ENCODE assay signal across 8 cellular contexts in genomic region chr19:47315125-47315821, GRCh38. TPM values are rescaled to one million over a fixed set of nuclear protein-coding genes. Genes with fewer than 3 reads are reported as not detected.
DNase-seq lines count a peak whose midpoint lies in the region; ATAC-seq and TF ChIP-seq lines count a peak whose summit lies in the region.

No MANE protein-coding gene starts in this region.

- TF ChIP-seq CTCF in fibroblast of lung (conservative IDR thresholded peaks at IDR 0.05 in 1 of 2, IDR thresholded peaks at IDR 0.05 in 1 of 2; ENCODE audit: low read depth in 1 of 2, low read length in 2 of 2), result no peak
- no peak for TF ChIP-seq CTCF in osteocyte (IDR thresholded peaks at IDR 0.05)
- TF ChIP-seq CTCF in WERI-Rb-1 (IDR thresholded peaks at IDR 0.05; ENCODE audit: low read depth, low read length), result no peak

- peaks cover 12% of the 10 kb centered on the region for H3K4me1 Mint-ChIP-seq in osteocyte (ENCODE audit: unreplicated experiment)

- peak; percentile 62 for DNase-seq in activated CD4-positive, alpha-beta T cell treated with anti-CD3 and anti-CD28 coated beads for 48 hours
- DNase-seq in activated CD4-positive, alpha-beta T cell treated with anti-CD3 and anti-CD28 coated beads for 1 hour, result no peak
- DNase-seq in SKM-1 (lab: John Stamatoyannopoulos, UW; ENCODE audit: unreplicated experiment), result peak; percentile 42
- DNase-seq in fibroblast of lung (ENCODE audit: low read depth in 2 of 2), result peak; percentile 86 to 99
- DNase-seq in osteocyte (ENCODE audit: extremely low spot score, unreplicated experiment), result no peak
- DNase-seq in WERI-Rb-1, result no peak

- no peaks in the 10 kb centered on the region for H3K36me3 Mint-ChIP-seq in osteocyte (ENCODE audit: unreplicated experiment)

- H3K27me3 ChIP-seq in fibroblast of lung (ENCODE audit: control insufficient read depth, insufficient read depth, low read length) (no peaks in the 10 kb centered on the region), WERI-Rb-1 (ENCODE audit: insufficient read depth, low read depth, severe bottlenecking) (no peaks in the 10 kb centered on the region)

- H3K9me3 ChIP-seq in fibroblast of lung (ENCODE audit: control insufficient read depth, insufficient read depth, low read depth, low read length), result no peaks in the 10 kb centered on the region
- H3K9me3 ChIP-seq in WERI-Rb-1 (ENCODE audit: severe bottlenecking), result no peaks in the 10 kb centered on the region

- H3K4me1 ChIP-seq in fibroblast of lung (ENCODE audit: control insufficient read depth, extremely low read depth, insufficient read depth, low read length), result peaks cover 2% of the 10 kb centered on the region

- H3K36me3 ChIP-seq in fibroblast of lung (ENCODE audit: control insufficient read depth, insufficient read depth, low read length), result no peaks in the 10 kb centered on the region
- H3K36me3 ChIP-seq in WERI-Rb-1, result no peaks in the 10 kb centered on the region

- no peaks in the 10 kb centered on the region for H3K27me3 Mint-ChIP-seq in osteocyte (ENCODE audit: unreplicated experiment)

- H3K27ac ChIP-seq in fibroblast of lung (ENCODE audit: insufficient read depth, low read length), result peak overlapping the region; percentile 57
- H3K27ac ChIP-seq in WERI-Rb-1, result no peak overlapping the region

- H3K27ac Mint-ChIP-seq in osteocyte (ENCODE audit: unreplicated experiment), result peak overlapping the region; percentile 73

- H3K9me3 Mint-ChIP-seq in osteocyte (ENCODE audit: unreplicated experiment), result no peaks in the 10 kb centered on the region

- ATAC-seq in HG03565 (IDR thresholded peaks at IDR 0.05; ENCODE audit: unreplicated experiment), result no peak
- ATAC-seq in HG03135 (IDR thresholded peaks at IDR 0.05; ENCODE audit: unreplicated experiment), result no peak

- no peak overlapping the region for H2AFZ ChIP-seq in fibroblast of lung (ENCODE audit: low read length)

- H3K4me2 ChIP-seq in fibroblast of lung (ENCODE audit: extremely low read depth, insufficient read depth, low read length), result peak overlapping the region; percentile 54

- H3K79me2 ChIP-seq in fibroblast of lung (ENCODE audit: control insufficient read depth, insufficient read depth, low read length), result no peaks in the 10 kb centered on the region

- H3K4me3 ChIP-seq in fibroblast of lung (replicated peaks in 1 of 4; ENCODE audit: control extremely low read depth in 1 of 4, insufficient read depth in 1 of 4, low read depth in 3 of 4, low read length in 4 of 4), result no peak overlapping the region
- no peak overlapping the region for H3K4me3 ChIP-seq in WERI-Rb-1 (ENCODE audit: low read depth, low read length)

- no peak overlapping the region for H3K9ac ChIP-seq in fibroblast of lung (ENCODE audit: insufficient read depth, low read length)

- H3K4me3 Mint-ChIP-seq in osteocyte (ENCODE audit: unreplicated experiment), result no peak overlapping the region

- no peaks in the 10 kb centered on the region for H4K20me1 ChIP-seq in fibroblast of lung (ENCODE audit: control insufficient read depth, extremely low read depth, insufficient read depth, low read length)

RNA-seq across cellular contexts. Expression of gene C5AR1, which starts 5.6 kb away (rescaled TPM):
- total RNA-seq in fibroblast of lung (under 0.01 and 0.33 TPM in 2 replicates), osteocyte (0.48 and 0.65 TPM in 2 replicates)
- polyA plus RNA-seq in fibroblast of lung, result 0.73 and 0.81 TPM in 2 replicates
- polyA plus RNA-seq in fibroblast of lung (2012), result 0.46 and 0.72 TPM in 2 replicates
- 0.71 TPM in 1 of 2 replicates, not detected in the other for polyA minus RNA-seq in fibroblast of lung (ENCODE audit: low replicate concordance)

RNA-seq across cellular contexts. Expression of gene C5AR2, which starts 16.7 kb away (rescaled TPM):
- total RNA-seq in fibroblast of lung (under 0.01 TPM in 1 of 2 replicates, not detected in the other), osteocyte (0.08 TPM in 1 of 2 replicates, not detected in the other)
- polyA plus RNA-seq in fibroblast of lung, result 0.02 and 0.08 TPM in 2 replicates
- 0.03 TPM in 1 of 2 replicates, not detected in the other for polyA plus RNA-seq in fibroblast of lung (2012)
- polyA minus RNA-seq in fibroblast of lung (ENCODE audit: low replicate concordance), result 0.07 TPM in 1 of 2 replicates, not detected in the other

RNA-seq across cellular contexts. Expression of gene DHX34, which starts 33.8 kb away (rescaled TPM):
- total RNA-seq in fibroblast of lung, result 7.2 and 8.3 TPM in 2 replicates
- 2.6 and 5.6 TPM in 2 replicates for polyA plus RNA-seq in fibroblast of lung
- 4.4 and 10.3 TPM in 2 replicates for polyA plus RNA-seq in fibroblast of lung (2012)
- 7.3 and 13.2 TPM in 2 replicates for polyA minus RNA-seq in fibroblast of lung (ENCODE audit: low replicate concordance)
- total RNA-seq in osteocyte, result 17.5 and 19.2 TPM in 2 replicates

RNA-seq across cellular contexts. Expression of gene INAFM1, which starts 40.6 kb away (rescaled TPM):
- total RNA-seq in fibroblast of lung (1.8 and 3.6 TPM in 2 replicates), osteocyte (16.7 and 17.4 TPM in 2 replicates)
- polyA plus RNA-seq in fibroblast of lung, result 1.9 and 2.0 TPM in 2 replicates
- 17.9 and 20.4 TPM in 2 replicates for polyA plus RNA-seq in fibroblast of lung (2012)
- 2.7 and 5.7 TPM in 2 replicates for polyA minus RNA-seq in fibroblast of lung (ENCODE audit: low replicate concordance)

RNA-seq across cellular contexts. Expression of gene CCDC9, which starts 58.9 kb away (rescaled TPM):
- 8.0 and 8.1 TPM in 2 replicates for total RNA-seq in fibroblast of lung
- 5.4 and 7.2 TPM in 2 replicates for polyA plus RNA-seq in fibroblast of lung
- polyA plus RNA-seq in fibroblast of lung (2012), result 20.0 and 24.8 TPM in 2 replicates
- polyA minus RNA-seq in fibroblast of lung (ENCODE audit: low replicate concordance), result 2.1 and 29.6 TPM in 2 replicates
- total RNA-seq in osteocyte, result 34.6 and 35.1 TPM in 2 replicates

Comparison
In these comparisons a context has a peak if more than half of its experiments do, and no peak if none do; other contexts are left out.
1. DNase-seq: peak in activated CD4-positive, alpha-beta T cell treated with anti-CD3 and anti-CD28 coated beads for 48 hours (single experiment), SKM-1 (single experiment) and fibroblast of lung (2 of 2); none in activated CD4-positive, alpha-beta T cell treated with anti-CD3 and anti-CD28 coated beads for 1 hour (single experiment), osteocyte (single experiment) and WERI-Rb-1 (single experiment).